ENCODE assay signal across 8 cellular contexts in genomic region chr7:74889518-74890129, GRCh38. TPM values are rescaled to one million over a fixed set of nuclear protein-coding genes. Genes with fewer than 3 reads are reported as not detected.
DNase-seq lines count a peak whose midpoint lies in the region; ATAC-seq and TF ChIP-seq lines count a peak whose summit lies in the region.
"Not testable (repeated sequence)": the region's sequence is repeated elsewhere in the genome, so short reads cannot be mapped to it uniquely, and the experiment has no call there.

No MANE protein-coding gene starts in this region.

- H3K27me3 Mint-ChIP-seq in activated T-cell treated with anti-CD3 and anti-CD28 coated beads, Interleukin-2, amount 50 U/mL, for 4 hours (ENCODE audit: low read depth) = not testable (repeated sequence)

- not testable (repeated sequence) for DNase-seq in AG04450 (ENCODE audit: low read depth, low spot score); HL-60 (ENCODE audit: low read depth in 1 of 2, low spot score in 1 of 2); RWPE2 (ENCODE audit: low spot score); activated T-cell treated with anti-CD3 and anti-CD28 coated beads, Interleukin-2, amount 50 U/mL, for 4 hours; brain microvascular endothelial cell; hepatocyte (ENCODE audit: low spot score); psoas muscle

- H3K4me3 Mint-ChIP-seq in activated T-cell treated with anti-CD3 and anti-CD28 coated beads, Interleukin-2, amount 50 U/mL, for 4 hours = peak overlapping the region; percentile 67

- H3K36me3 Mint-ChIP-seq in activated T-cell treated with anti-CD3 and anti-CD28 coated beads, Interleukin-2, amount 50 U/mL, for 4 hours (ENCODE audit: insufficient read depth) = not testable (repeated sequence)

- H2AFZ ChIP-seq in hepatocyte = not testable (repeated sequence)

- not testable (repeated sequence) for H3K9me3 ChIP-seq in AG04450 (ENCODE audit: control insufficient read depth, insufficient read depth, low read length); RWPE2 (ENCODE audit: severe bottlenecking); hepatocyte (ENCODE audit: low read depth); psoas muscle

- H3K27ac ChIP-seq in AG04450 (ENCODE audit: low read depth, low read length); RWPE2 (ENCODE audit: poor library complexity, severe bottlenecking); brain microvascular endothelial cell; hepatocyte; psoas muscle: not testable (repeated sequence)
- peak overlapping the region; percentile 79 for H3K27ac ChIP-seq in HL-60 (replicated peaks)

- not testable (repeated sequence) for H3K79me2 ChIP-seq in hepatocyte

- not testable (repeated sequence) for H3K4me1 Mint-ChIP-seq in activated T-cell treated with anti-CD3 and anti-CD28 coated beads, Interleukin-2, amount 50 U/mL, for 4 hours (ENCODE audit: low read depth)

- H3K4me1 ChIP-seq in RWPE2 (ENCODE audit: insufficient read depth, poor library complexity, severe bottlenecking); hepatocyte (ENCODE audit: insufficient read depth); psoas muscle: not testable (repeated sequence)

- TF ChIP-seq CTCF in AG04450 (IDR thresholded peaks at IDR 0.05; ENCODE audit: low read depth, low read length); HL-60 (IDR thresholded peaks at IDR 0.05; ENCODE audit: insufficient read depth, low read length); RWPE2 (IDR thresholded peaks at IDR 0.05; ENCODE audit: poor library complexity, severe bottlenecking); brain microvascular endothelial cell (IDR thresholded peaks at IDR 0.05; ENCODE audit: low read depth, low read length, missing control alignments); hepatocyte (IDR thresholded peaks at IDR 0.05; ENCODE audit: poor library complexity); psoas muscle (IDR thresholded peaks at IDR 0.05): not testable (repeated sequence)

- intact Hi-C loops in psoas muscle (cut with DNase I) = not testable (repeated sequence)

- not testable (repeated sequence) for H3K27me3 ChIP-seq in AG04450 (ENCODE audit: control insufficient read depth, insufficient read depth, low read length); HL-60 (ENCODE audit: insufficient read depth, poor library complexity, severe bottlenecking); RWPE2 (ENCODE audit: insufficient read depth, poor library complexity, severe bottlenecking); brain microvascular endothelial cell (replicated peaks); hepatocyte; psoas muscle (ENCODE audit: insufficient read depth in 3 of 3, low read length in 2 of 3)

- ATAC-seq in GM18870 (IDR thresholded peaks at IDR 0.05; ENCODE audit: unreplicated experiment) = peak; percentile 14
- ATAC-seq in RWPE2 (ENCODE audit: low read depth) = not testable (repeated sequence)
- peak; percentile 15 to 34 for ATAC-seq in activated T-cell treated with anti-CD3 and anti-CD28 coated beads, Interleukin-2, amount 50 U/mL, for 4 hours
- ATAC-seq in psoas muscle = peak in 3 of 4 donors; percentile 7 to 28 (median 10)

- not testable (repeated sequence) for H3K9me2 ChIP-seq in hepatocyte (replicated peaks; ENCODE audit: insufficient read depth)

- peak overlapping the region; percentile 63 for H3K4me2 ChIP-seq in hepatocyte

- 77% methylated on average over 11 of the region's 31 CpGs for WGBS in hepatocyte (ENCODE audit: low lambda C conversion rate, missing lambda C conversion rate)
- 73 to 76% (median 75%) methylated on average over 10 to 11 of the region's 31 CpGs for WGBS in psoas muscle, 3 donors

- in situ Hi-C loops in brain microvascular endothelial cell (cut with HindIII; ENCODE audit: low pct_ligation_motif_present, low sequenced_read_pairs) = not testable (repeated sequence)

- H3K9me3 Mint-ChIP-seq in activated T-cell treated with anti-CD3 and anti-CD28 coated beads, Interleukin-2, amount 50 U/mL, for 4 hours = not testable (repeated sequence)

- H3K4me3 ChIP-seq in AG04450 (ENCODE audit: low read depth, low read length) = 0 out of 2 replicates have a peak overlapping the region, but pooled peaks have one; percentile 20
- peak overlapping the region; percentile 30 for H3K4me3 ChIP-seq in HL-60 (replicated peaks; ENCODE audit: insufficient read depth, low read length)
- peak overlapping the region; percentile 9 for H3K4me3 ChIP-seq in RWPE2 (ENCODE audit: severe bottlenecking)
- H3K4me3 ChIP-seq in brain microvascular endothelial cell (ENCODE audit: low read depth, low read length) = peak overlapping the region; percentile 22
- not testable (repeated sequence) for H3K4me3 ChIP-seq in hepatocyte
- peak overlapping the region; percentile 52 for H3K4me3 ChIP-seq in psoas muscle

- POLR2A ChIA-PET in AG04450 (lab: Yijun Ruan, JAX) = not testable (repeated sequence)

- H3K36me3 ChIP-seq in RWPE2 (ENCODE audit: low read depth); brain microvascular endothelial cell (replicated peaks); hepatocyte (replicated peaks; ENCODE audit: insufficient read depth, low read depth); psoas muscle (ENCODE audit: insufficient read depth in 1 of 2, low read depth in 1 of 2): not testable (repeated sequence)

- not testable (repeated sequence) for H4K20me1 ChIP-seq in hepatocyte (ENCODE audit: insufficient read depth, poor library complexity, severe bottlenecking)

- CTCF ChIA-PET in AG04450 (lab: Charles Lee) = not testable (repeated sequence)

RNA-seq across cellular contexts. Expression of gene GTF2IRD2, which starts 38.2 kb away (rescaled TPM):
- polyA plus RNA-seq in AG04450 (2011; rRNA removed) (23.0 and 24.0 TPM in 2 replicates), hepatocyte (22.1 and 27.2 TPM in 2 replicates), psoas muscle (10 to 100 TPM in 2 of 3 donors, 1 to 10 TPM in 1; 8.7 to 20.7 (median 14.8) TPM)
- polyA minus RNA-seq in AG04450 (2011; rRNA and poly(A)+ RNA removed) = 4.6 and 8.3 TPM in 2 replicates
- total RNA-seq in activated T-cell treated with anti-CD3 and anti-CD28 coated beads, Interleukin-2, amount 50 U/mL, for 4 hours = 1 to 10 TPM; 2.6 to 6.5 (median 4.4) TPM
- total RNA-seq in hepatocyte (9.8 and 19.7 TPM in 2 replicates), psoas muscle (10 to 100 TPM; 13.6 to 25.2 (median 18.5) TPM)
